Comparison of ENCODE assay signal across 13 cellular contexts in the genomic region with DNA sequence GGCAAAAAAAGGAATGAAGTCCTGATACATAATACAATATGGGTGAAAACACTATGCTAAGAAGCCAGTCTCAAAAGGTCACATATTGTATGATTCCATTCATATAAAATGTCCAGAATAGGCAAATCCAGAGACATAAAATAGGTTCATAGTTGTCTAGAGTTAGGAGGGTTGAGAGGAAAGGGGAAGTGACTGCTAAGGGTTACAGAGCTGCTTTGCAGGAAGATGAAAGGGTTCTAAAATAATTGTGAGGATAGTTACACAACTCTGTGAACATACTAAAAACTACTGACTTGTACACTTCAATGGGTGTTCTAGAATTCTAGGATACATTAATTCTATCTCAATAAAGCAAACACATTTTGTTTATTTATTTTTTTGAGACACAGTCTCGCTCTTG.
"Had no signal": no experiment of that assay in that cellular context is flagged by ENCODE, and none has a peak within 500 bp of the region (broad histone marks: within the 10 kb centered on the region; RNA-seq: fewer than 3 reads in every experiment).

No MANE protein-coding gene starts in this region.

- H3K27me3 Mint-ChIP-seq: activated CD4-positive, alpha-beta memory T cell treated with anti-CD3 and anti-CD28 coated beads for 36 hours; naive B cell; stimulated activated memory B cell treated with anti-CD40 and anti-IgM and Interleukin-4, amounts not matched to agents 10 μg/mL and 1 μg/mL and 100 μg/mL, for 72 hours had no signal

- DNase-seq: activated CD4-positive, alpha-beta memory T cell treated with anti-CD3 and anti-CD28 coated beads for 36 hours; activated naive CD4-positive, alpha-beta T cell; activated T-cell treated with anti-CD3 and anti-CD28 coated beads, Interleukin-2, amount 50 U/mL, for 48 hours; dorsolateral prefrontal cortex; glutamatergic neuron; immature natural killer cell; left cardiac atrium; naive B cell; right lobe of liver; spleen; stimulated activated CD4-positive, alpha-beta T cell treated with anti-CD3 and anti-CD28 coated beads, Interleukin-1b, Interleukin-23, amount 100 ng/mL, for 48 hours; tibial artery had no signal

- H3K4me3 Mint-ChIP-seq: activated CD4-positive, alpha-beta memory T cell treated with anti-CD3 and anti-CD28 coated beads for 36 hours; immature natural killer cell; naive B cell; stimulated activated memory B cell treated with anti-CD40 and anti-IgM and Interleukin-4, amounts not matched to agents 10 μg/mL and 1 μg/mL and 100 μg/mL, for 72 hours had no signal

- H3K27ac Mint-ChIP-seq: activated CD4-positive, alpha-beta memory T cell treated with anti-CD3 and anti-CD28 coated beads for 36 hours; immature natural killer cell; stimulated activated memory B cell treated with anti-CD40 and anti-IgM and Interleukin-4, amounts not matched to agents 10 μg/mL and 1 μg/mL and 100 μg/mL, for 72 hours had no signal

- H3K9me3 Mint-ChIP-seq: activated CD4-positive, alpha-beta memory T cell treated with anti-CD3 and anti-CD28 coated beads for 36 hours; immature natural killer cell; naive B cell; stimulated activated memory B cell treated with anti-CD40 and anti-IgM and Interleukin-4, amounts not matched to agents 10 μg/mL and 1 μg/mL and 100 μg/mL, for 72 hours had no signal

- H3K36me3 Mint-ChIP-seq: activated CD4-positive, alpha-beta memory T cell treated with anti-CD3 and anti-CD28 coated beads for 36 hours; naive B cell; stimulated activated memory B cell treated with anti-CD40 and anti-IgM and Interleukin-4, amounts not matched to agents 10 μg/mL and 1 μg/mL and 100 μg/mL, for 72 hours had no signal

- H3K4me1 Mint-ChIP-seq: immature natural killer cell; stimulated activated memory B cell treated with anti-CD40 and anti-IgM and Interleukin-4, amounts not matched to agents 10 μg/mL and 1 μg/mL and 100 μg/mL, for 72 hours had no signal
